Comparison of ENCODE assay signal across 11 cellular contexts in the genomic region with DNA sequence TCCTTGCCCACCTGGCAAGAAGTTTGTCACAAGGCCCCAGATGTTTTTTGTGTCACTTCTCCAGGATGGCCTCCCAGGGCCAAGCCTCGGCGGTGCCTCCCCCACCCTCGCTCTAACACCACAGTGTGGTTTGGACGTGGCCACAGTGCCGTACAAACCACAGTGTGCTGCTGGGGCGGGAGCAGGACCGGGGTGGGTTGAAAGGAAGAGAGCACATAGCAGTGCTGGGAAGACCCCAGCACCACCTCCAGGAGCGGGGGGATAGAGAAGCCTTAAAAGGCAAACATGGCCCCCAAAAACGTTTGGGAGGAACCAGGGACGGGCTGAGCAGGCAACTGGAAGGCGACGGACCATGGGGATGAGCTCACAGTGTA. TPM values are rescaled to one million over a fixed set of nuclear protein-coding genes. Genes with fewer than 3 reads are reported as not detected.
A peak's percentile ranks its signal among the peaks of the same experiment; 100 is the strongest.
DNase-seq lines count a peak whose midpoint lies in the region; ATAC-seq and TF ChIP-seq lines count a peak whose summit lies in the region.
"Had no signal": no experiment of that assay in that cellular context is flagged by ENCODE, and none has a peak within 500 bp of the region (broad histone marks: within the 10 kb centered on the region; RNA-seq: fewer than 3 reads in every experiment).

No MANE protein-coding gene starts in this region.

- no peaks in the 10 kb centered on the region for H3K27me3 Mint-ChIP-seq in activated B cell treated with CpG ODN at 0.5 μM for 24 hours

- peak overlapping the region; percentile 35 for H3K27ac Mint-ChIP-seq in activated B cell treated with CpG ODN at 0.5 μM for 24 hours

- H3K4me3 Mint-ChIP-seq in activated B cell treated with CpG ODN at 0.5 μM for 24 hours: no peak overlapping the region

- TF ChIP-seq POLR2A in esophagus squamous epithelium (IDR thresholded peaks at IDR 0.05): no peak

- peak overlapping the region; percentile 89 for H2AFZ ChIP-seq in GM23248

- H3F3A ChIP-seq in GM23248 (ENCODE audit: insufficient read depth): peaks cover 21% of the 10 kb centered on the region

- peaks cover 33% of the 10 kb centered on the region; the same call in 1 of the 2 replicates for H3K4me1 ChIP-seq in GM23248 (ENCODE audit: insufficient read depth)
- peaks cover 33 to 90% (median 40%) of the 10 kb centered on the region in 3 donors for H3K4me1 ChIP-seq in esophagus squamous epithelium
- peaks cover 60 to 76% (median 66%) of the 10 kb centered on the region in 3 donors for H3K4me1 ChIP-seq in skeletal muscle tissue (ENCODE audit: control insufficient read depth in 3 of 3, insufficient read depth in 3 of 3, low read length in 3 of 3)

- no peaks in the 10 kb centered on the region for H3K27me3 ChIP-seq in GM23248 (replicated peaks; ENCODE audit: insufficient read depth)
- peaks cover 0 to 8% (median 0%) of the 10 kb centered on the region in 4 donors for H3K27me3 ChIP-seq in esophagus squamous epithelium
- peaks cover 8 to 9% (median 8%) of the 10 kb centered on the region in 3 donors for H3K27me3 ChIP-seq in skeletal muscle tissue (ENCODE audit: control insufficient read depth in 3 of 3, insufficient read depth in 3 of 3, low read length in 3 of 3)

- H3K9me3 ChIP-seq in GM23248 (ENCODE audit: low read depth) (no peaks in the 10 kb centered on the region), esophagus squamous epithelium (no peaks in the 10 kb centered on the region), skeletal muscle tissue (ENCODE audit: control insufficient read depth in 3 of 3, low read length in 3 of 3) (no peaks in the 10 kb centered on the region)

- H3K4me3 ChIP-seq in GM23248 (no peak overlapping the region), esophagus squamous epithelium (peak overlapping the region in 3 of 4 donors; percentile 54 to 72 (median 60)), skeletal muscle tissue (ENCODE audit: low read length in 3 of 3) (peak overlapping the region; percentile 87 to 90 (median 88))

- no peak for DNase-seq in GM23248
- DNase-seq in activated B cell treated with CpG ODN at 0.5 μM for 24 hours: no peak
- no peak for DNase-seq in esophagus squamous epithelium (lab: John Stamatoyannopoulos, UW)
- DNase-seq in NCI-H2171 (lab: John Stamatoyannopoulos, UW): no peak
- DNase-seq in NCI-H82 (lab: John Stamatoyannopoulos, UW): no peak
- DNase-seq in NCI-H187 treated with DMSO at 0.1 percent for 48 hours (lab: John Stamatoyannopoulos, UW): no peak
- DNase-seq in hepatic stellate cell (ENCODE audit: low spot score): no peak
- DNase-seq: DMS79, NCI-H774, small intestine had no signal

- POLR2A ChIA-PET in activated B cell treated with CpG ODN at 0.5 μM for 24 hours (lab: Charles Lee): interaction anchor here (0.5 kb wide), 1 partner anchor 328 kb away, joined by 4 read pairs; no protein-coding TSS in a partner anchor

- intact Hi-C loops in activated B cell treated with CpG ODN at 0.5 μM for 24 hours (cut with micrococcal nuclease) (loop anchor here (10.0 kb wide), 1 partner anchor 1367 kb away; the partner anchor contains the start of gene RPL26), esophagus squamous epithelium (cut with DNase I) (no loop called here)

- TF ChIP-seq CTCF in activated B cell treated with CpG ODN at 0.5 μM for 24 hours (IDR thresholded peaks at IDR 0.05): no peak
- no peak for TF ChIP-seq CTCF in esophagus squamous epithelium (IDR thresholded peaks at IDR 0.05)

- H3K4me1 Mint-ChIP-seq in activated B cell treated with CpG ODN at 0.5 μM for 24 hours: peaks cover 48% of the 10 kb centered on the region

- peak overlapping the region; percentile 84 for H3K9ac ChIP-seq in GM23248
- H3K9ac ChIP-seq in skeletal muscle tissue (ENCODE audit: low read depth in 1 of 3, low read length in 3 of 3): peak overlapping the region; percentile 87 to 95 (median 91)

- no peaks in the 10 kb centered on the region for H3K9me3 Mint-ChIP-seq in activated B cell treated with CpG ODN at 0.5 μM for 24 hours

- H3K36me3 ChIP-seq in GM23248 (ENCODE audit: low read depth) (no peaks in the 10 kb centered on the region), esophagus squamous epithelium (peaks cover 0 to 17% (median 0%) of the 10 kb centered on the region in 3 donors), skeletal muscle tissue (ENCODE audit: control insufficient read depth in 3 of 3, insufficient read depth in 3 of 3, low read length in 3 of 3) (peaks cover 9 to 11% (median 10%) of the 10 kb centered on the region in 3 donors)

- ATAC-seq in activated B cell treated with CpG ODN at 0.5 μM for 24 hours (ENCODE audit: low read depth): no peak

- CTCF ChIA-PET in activated B cell treated with CpG ODN at 0.5 μM for 24 hours (lab: Charles Lee): interaction anchor here (1.5 kb wide), 1 partner anchor 10 kb away, joined by 3 read pairs; no protein-coding TSS in a partner anchor

- peak overlapping the region; percentile 1 for H3K4me2 ChIP-seq in GM23248 (ENCODE audit: unreplicated experiment)

- no peaks in the 10 kb centered on the region for H3K9me2 ChIP-seq in GM23248 (ENCODE audit: insufficient read depth)

- in situ Hi-C loops in GM23248 (cut with MboI): no loop called here

- peak overlapping the region; percentile 44 for H3K27ac ChIP-seq in GM23248
- peak overlapping the region; percentile 80 to 98 (median 92) for H3K27ac ChIP-seq in esophagus squamous epithelium
- H3K27ac ChIP-seq in skeletal muscle tissue (ENCODE audit: low read depth, low read length): peak overlapping the region; percentile 97

- H3K79me2 ChIP-seq in GM23248 (ENCODE audit: insufficient read depth): peaks cover 27% of the 10 kb centered on the region

- peaks cover 39% of the 10 kb centered on the region for H3K36me3 Mint-ChIP-seq in activated B cell treated with CpG ODN at 0.5 μM for 24 hours (ENCODE audit: low read depth)

- 33 to 50% methylated on average over 9 to 12 of the region's 12 CpGs for WGBS in GM23248 (ENCODE audit: low coverage in 1 of 2, low lambda C conversion rate in 2 of 2, missing lambda C conversion rate in 2 of 2), 2 experiments
- 72 to 76% methylated on average over 5 to 6 of the region's 12 CpGs for WGBS in esophagus squamous epithelium, 2 donors

- no peaks in the 10 kb centered on the region for H4K20me1 ChIP-seq in GM23248 (ENCODE audit: insufficient read depth)

RNA-seq across cellular contexts. Expression of gene BCL6B, which starts 5.0 kb away (rescaled TPM):
- total RNA-seq in GM23248 (2014; rRNA removed; shearing (Covaris generic)): not detected in 2 replicates
- not detected in 2 replicates for polyA plus RNA-seq in GM23248 (2016; fragmentation: Nextera tagmentation; extraction: Ambion mirVana)
- total RNA-seq in activated B cell treated with CpG ODN at 0.5 μM for 24 hours (0.31 and 0.88 TPM in 2 replicates), esophagus squamous epithelium (1 to 10 TPM in 1 of 4 donors, under 1 TPM in 3; 0.15 to 1.9 (median 0.67) TPM), skeletal muscle tissue (13.0 TPM)

RNA-seq across cellular contexts. Expression of gene RNASEK, which starts 5.4 kb away (rescaled TPM):
- total RNA-seq in GM23248 (2014; rRNA removed; shearing (Covaris generic)): 130 and 211 TPM in 2 replicates
- 623 and 652 TPM in 2 replicates for polyA plus RNA-seq in GM23248 (2016; fragmentation: Nextera tagmentation; extraction: Ambion mirVana)
- 130 and 140 TPM in 2 replicates for total RNA-seq in activated B cell treated with CpG ODN at 0.5 μM for 24 hours
- 100 to 1,000 TPM in 3 of 4 donors, 10 to 100 TPM in 1; 96.1 to 173 (median 137) TPM for total RNA-seq in esophagus squamous epithelium
- total RNA-seq in skeletal muscle tissue: 20.9 TPM

RNA-seq across cellular contexts. Expression of gene SLC16A13, which starts 18.0 kb away (rescaled TPM):
- total RNA-seq in GM23248 (2014; rRNA removed; shearing (Covaris generic)): 0.25 TPM in 1 of 2 replicates, not detected in the other
- polyA plus RNA-seq in GM23248 (2016; fragmentation: Nextera tagmentation; extraction: Ambion mirVana): 0.87 and 1.1 TPM in 2 replicates
- total RNA-seq in activated B cell treated with CpG ODN at 0.5 μM for 24 hours: 10.4 and 11.8 TPM in 2 replicates
- total RNA-seq in esophagus squamous epithelium: 1 to 10 TPM; 2.7 to 5.6 (median 3.6) TPM
- under 0.01 TPM for total RNA-seq in skeletal muscle tissue

RNA-seq across cellular contexts. Expression of gene ALOX12, which starts 22.0 kb away (rescaled TPM):
- not detected in 2 replicates for total RNA-seq in GM23248 (2014; rRNA removed; shearing (Covaris generic))
- polyA plus RNA-seq in GM23248 (2016; fragmentation: Nextera tagmentation; extraction: Ambion mirVana): 0.24 and 0.31 TPM in 2 replicates
- not detected in 2 replicates for total RNA-seq in activated B cell treated with CpG ODN at 0.5 μM for 24 hours
- 10 to 100 TPM in 3 of 4 donors, 1 to 10 TPM in 1; 3.8 to 43.5 (median 26.4) TPM for total RNA-seq in esophagus squamous epithelium
- not detected for total RNA-seq in skeletal muscle tissue

RNA-seq across cellular contexts. Expression of gene SLC16A11, which starts 26.1 kb away (rescaled TPM):
- not detected in 2 replicates for total RNA-seq in GM23248 (2014; rRNA removed; shearing (Covaris generic))
- 0.30 TPM in 1 of 2 replicates, not detected in the other for polyA plus RNA-seq in GM23248 (2016; fragmentation: Nextera tagmentation; extraction: Ambion mirVana)
- total RNA-seq in activated B cell treated with CpG ODN at 0.5 μM for 24 hours (3.6 and 4.2 TPM in 2 replicates), esophagus squamous epithelium (1 to 10 TPM in 1 of 4 donors, under 1 TPM in 2, not detected in 1; 0.56 to 2.1 (median 0.72) TPM), skeletal muscle tissue (not detected)

Comparison
In these comparisons a context has a peak if more than half of its experiments do, and no peak if none do; other contexts are left out.
1. H3K27ac ChIP-seq: peak in every context shown above with its lines; median percentile 97 in skeletal muscle tissue; 92 in esophagus squamous epithelium; 44 in GM23248.